In genomic region chr13:109074853-109075252, GRCh38 we compare ENCODE assay signal across 28 cellular contexts.
"Had no signal": no experiment of that assay in that cellular context is flagged by ENCODE, and none has a peak within 500 bp of the region (broad histone marks: within the 10 kb centered on the region; RNA-seq: fewer than 3 reads in every experiment).

No MANE protein-coding gene starts in this region.

- H3K4me1 ChIP-seq: colonic mucosa, esophagus muscularis mucosa, esophagus squamous epithelium, foreskin keratinocyte, gastrocnemius medialis, gastroesophageal sphincter, heart left ventricle, heart right ventricle had no signal

- H3K27ac ChIP-seq: colonic mucosa, coronary artery, dorsolateral prefrontal cortex, epithelial cell of prostate, esophagus muscularis mucosa, esophagus squamous epithelium, foreskin keratinocyte, gastrocnemius medialis, gastroesophageal sphincter, heart left ventricle, heart right ventricle had no signal

- ATAC-seq: effector memory CD8-positive, alpha-beta T cell; esophagus mucosa; foreskin keratinocyte; gastrocnemius medialis; gastroesophageal sphincter; heart left ventricle; heart right ventricle had no signal

- DNase-seq: colonic mucosa; cortex of kidney; dermis blood vessel endothelial cell; dorsolateral prefrontal cortex; effector CD4-positive, alpha-beta T cell; effector CD8-positive, alpha-beta T cell; effector memory CD4-positive, alpha-beta T cell; effector memory CD8-positive, alpha-beta T cell; endodermal cell; erythroblast; esophagus squamous epithelium; foreskin fibroblast; foreskin keratinocyte; foreskin melanocyte; gastrocnemius medialis; glutamatergic neuron; head of caudate nucleus; heart left ventricle; heart right ventricle had no signal

- FAIRE-seq: colon, endometrium, endothelial cell of umbilical vein, frontal cortex had no signal

- H3K4me3 ChIP-seq: colonic mucosa, coronary artery, dorsolateral prefrontal cortex, esophagus muscularis mucosa, esophagus squamous epithelium, gastrocnemius medialis, gastroesophageal sphincter, heart left ventricle, heart right ventricle had no signal

- H3K36me3 ChIP-seq: colonic mucosa, esophagus muscularis mucosa, esophagus squamous epithelium, gastrocnemius medialis, gastroesophageal sphincter, heart left ventricle, heart right ventricle had no signal

- H3K27me3 ChIP-seq: colonic mucosa, esophagus muscularis mucosa, esophagus squamous epithelium, gastrocnemius medialis, gastroesophageal sphincter, heart left ventricle, heart right ventricle had no signal

- H3K9me3 ChIP-seq: colonic mucosa, esophagus muscularis mucosa, esophagus squamous epithelium, gastrocnemius medialis, gastroesophageal sphincter, heart left ventricle had no signal
